ENCODE assay signal across 12 cellular contexts in the genomic region with DNA sequence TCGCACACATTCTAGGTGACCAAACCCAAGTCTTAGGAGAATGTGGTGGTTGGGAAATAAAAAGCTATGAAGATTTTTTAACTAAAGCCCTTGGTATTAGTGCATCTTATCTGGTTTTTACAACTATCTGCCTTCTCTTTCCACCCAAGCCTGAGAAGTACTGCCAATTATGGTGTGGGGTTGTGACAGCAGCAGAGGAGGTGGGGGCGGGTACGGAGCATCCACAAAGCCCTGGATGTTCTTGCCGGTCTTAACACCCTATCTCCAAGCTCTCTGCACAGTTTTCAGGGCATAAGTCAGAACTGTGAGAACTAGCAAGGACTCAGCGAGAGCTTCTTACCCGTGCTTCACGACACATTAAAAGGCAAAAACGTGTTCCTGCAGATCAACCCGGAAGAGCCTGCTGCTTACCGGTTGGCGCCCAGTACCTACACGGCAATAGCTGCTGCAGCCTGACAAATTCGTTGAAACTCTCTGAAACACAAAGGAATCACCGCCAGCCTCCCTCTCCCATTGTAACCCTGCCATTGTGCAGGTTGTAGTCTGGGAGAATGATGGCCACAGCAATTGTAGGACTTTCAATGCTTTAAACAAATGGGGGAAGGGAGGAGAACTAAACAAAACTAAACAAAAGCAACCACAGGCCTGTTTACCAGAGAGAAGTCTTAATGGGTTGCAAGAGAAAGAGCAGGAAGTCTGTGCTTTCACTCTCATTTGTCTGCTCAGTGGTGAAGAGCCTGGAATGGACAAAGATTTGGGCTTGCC.
DNase-seq lines count a peak whose midpoint lies in the region; TF ChIP-seq lines count a peak whose summit lies in the region.
"Had no signal": no experiment of that assay in that cellular context is flagged by ENCODE, and none has a peak within 500 bp of the region (broad histone marks: within the 10 kb centered on the region; RNA-seq: fewer than 3 reads in every experiment).

No MANE protein-coding gene starts in this region.

- peaks cover under 1% of the 10 kb centered on the region for H3K36me3 Mint-ChIP-seq in activated T-helper 1 cell treated with anti-CD3 and anti-CD28 coated beads, Interleukin-12 subunit alpha, Interleukin-12 subunit beta, Interleukin-2, Interleukin-4 antibody, amounts not matched to agents 30 ng/mL and 10 ng/mL and 1 ng/mL, durations not matched to agents 14 hours and 24 hours and 36 hours (ENCODE audit: low read depth)

- H3K27ac Mint-ChIP-seq in activated T-helper 1 cell treated with anti-CD3 and anti-CD28 coated beads, Interleukin-12 subunit alpha, Interleukin-12 subunit beta, Interleukin-2, Interleukin-4 antibody, amounts not matched to agents 30 ng/mL and 10 ng/mL and 1 ng/mL, durations not matched to agents 14 hours and 24 hours and 36 hours: peak overlapping the region; percentile 81

- no peak overlapping the region for H3K27ac ChIP-seq in transverse colon

- TF ChIP-seq CTCF in GM20000 (IDR thresholded peaks at IDR 0.05; ENCODE audit: extremely low read depth, missing control alignments) (no peak), transverse colon (IDR thresholded peaks at IDR 0.05) (no peak)

- H3K36me3 ChIP-seq in transverse colon: no peaks in the 10 kb centered on the region

- in situ Hi-C loops in transverse colon (cut with MboI; ENCODE audit: low pct_ligation_motif_present in 1 of 4, low pct_unique_long_range_greater_than_20kb in 1 of 4, low sequenced_read_pairs in 3 of 4): no loop called here

- TF ChIP-seq POLR2A in transverse colon (IDR thresholded peaks at IDR 0.05): no peak

- H3K4me1 ChIP-seq in transverse colon: no peaks in the 10 kb centered on the region

- no peaks in the 10 kb centered on the region for H3K27me3 ChIP-seq in transverse colon

- intact Hi-C loops in activated T-helper 1 cell treated with anti-CD3 and anti-CD28 coated beads, Interleukin-12 subunit alpha, Interleukin-12 subunit beta, Interleukin-2, Interleukin-4 antibody, amounts not matched to agents 30 ng/mL and 10 ng/mL and 1 ng/mL, durations not matched to agents 14 hours and 24 hours and 36 hours (cut with micrococcal nuclease): loop anchor here (5.0 kb wide), 1 partner anchor 37 kb away; no protein-coding TSS in a partner anchor
- intact Hi-C loops in transverse colon (cut with DNase I; ENCODE audit: low total_unique reads): no loop called here

- peaks cover 46% of the 10 kb centered on the region for H3K4me1 Mint-ChIP-seq in activated T-helper 1 cell treated with anti-CD3 and anti-CD28 coated beads, Interleukin-12 subunit alpha, Interleukin-12 subunit beta, Interleukin-2, Interleukin-4 antibody, amounts not matched to agents 30 ng/mL and 10 ng/mL and 1 ng/mL, durations not matched to agents 14 hours and 24 hours and 36 hours (ENCODE audit: low read depth)

- H3K9me3 Mint-ChIP-seq in activated T-helper 1 cell treated with anti-CD3 and anti-CD28 coated beads, Interleukin-12 subunit alpha, Interleukin-12 subunit beta, Interleukin-2, Interleukin-4 antibody, amounts not matched to agents 30 ng/mL and 10 ng/mL and 1 ng/mL, durations not matched to agents 14 hours and 24 hours and 36 hours: peaks cover 8% of the 10 kb centered on the region

- peak overlapping the region; percentile 61 for H3K4me3 Mint-ChIP-seq in activated T-helper 1 cell treated with anti-CD3 and anti-CD28 coated beads, Interleukin-12 subunit alpha, Interleukin-12 subunit beta, Interleukin-2, Interleukin-4 antibody, amounts not matched to agents 30 ng/mL and 10 ng/mL and 1 ng/mL, durations not matched to agents 14 hours and 24 hours and 36 hours
- H3K4me3 Mint-ChIP-seq: nephron had no signal

- 85 to 91% methylated on average over 9 to 14 of the region's 14 CpGs for WGBS in transverse colon (ENCODE audit: low coverage in 1 of 2), 2 donors

- H3K9me3 ChIP-seq in transverse colon: no peaks in the 10 kb centered on the region

- DNase-seq in GM20000 (ENCODE audit: low spot score): peak; percentile 19
- DNase-seq in NCI-H146 treated with DMSO at 0.1 percent for 48 hours (lab: John Stamatoyannopoulos, UW; ENCODE audit: unreplicated experiment): peak; percentile 38
- DNase-seq in activated T-helper 1 cell treated with anti-CD3 and anti-CD28 coated beads, Interleukin-12 subunit alpha, Interleukin-12 subunit beta, Interleukin-2, Interleukin-4 antibody, amounts not matched to agents 30 ng/mL and 10 ng/mL and 1 ng/mL, durations not matched to agents 14 hours and 24 hours and 36 hours (ENCODE audit: low spot score): no peak
- peak; percentile 69 for DNase-seq in islet precursor cell
- no peak for DNase-seq in RKO (ENCODE audit: low spot score)
- DNase-seq in middle frontal gyrus (ENCODE audit: extremely low spot score, low spot score): no peak
- DNase-seq in transverse colon: no peak
- DNase-seq in SIG-M5 treated with dmso at 0.1 percent for 504 hours (lab: John Stamatoyannopoulos, UW; ENCODE audit: unreplicated experiment): no peak
- DNase-seq: anterior cingulate cortex, EL, NCI-H446 had no signal

- H3K4me3 ChIP-seq in transverse colon: no peak overlapping the region

- peaks cover 2% of the 10 kb centered on the region for H3K27me3 Mint-ChIP-seq in activated T-helper 1 cell treated with anti-CD3 and anti-CD28 coated beads, Interleukin-12 subunit alpha, Interleukin-12 subunit beta, Interleukin-2, Interleukin-4 antibody, amounts not matched to agents 30 ng/mL and 10 ng/mL and 1 ng/mL, durations not matched to agents 14 hours and 24 hours and 36 hours (ENCODE audit: insufficient read depth)

- no peak for TF ChIP-seq EP300 in transverse colon (IDR thresholded peaks at IDR 0.05; ENCODE audit: low read depth)

Comparison
In these comparisons a context has a peak if more than half of its experiments do, and no peak if none do; other contexts are left out.
1. DNase-seq: peak in GM20000 (single experiment), NCI-H146 treated with DMSO at 0.1 percent for 48 hours (single experiment) and islet precursor cell (single experiment); none in activated T-helper 1 cell treated with anti-CD3 and anti-CD28 coated beads, Interleukin-12 subunit alpha, Interleukin-12 subunit beta, Interleukin-2, Interleukin-4 antibody, amounts not matched to agents 30 ng/mL and 10 ng/mL and 1 ng/mL, durations not matched to agents 14 hours and 24 hours and 36 hours (single experiment), RKO (single experiment), middle frontal gyrus (single experiment), transverse colon (single experiment) and SIG-M5 treated with dmso at 0.1 percent for 504 hours (single experiment).